Comparison of ENCODE assay signal across 1 cellular context in genomic region chr9:129551393-129551973, GRCh38.
TF ChIP-seq lines count a peak whose summit lies in the region.

No MANE protein-coding gene starts in this region.

TF ChIP-seq in HCT116, 20 proteins besides CTCF, POLR2A, EP300 and RAD21 (continued from another document):
- TF ChIP-seq ZBTB33 (IDR thresholded peaks at IDR 0.05; ENCODE audit: extremely low read depth, insufficient replicate concordance, low read length) (no peak), EZH2 (IDR thresholded peaks at IDR 0.05) (no peak), SP1 (IDR thresholded peaks at IDR 0.05; ENCODE audit: low read depth) (no peak)
TF ChIP-seq in HCT116: peak in this region for 0.
